16 cellular contexts compared by ENCODE assay signal in genomic region chr6:149888659-149889058, GRCh38. TPM values are rescaled to one million over a fixed set of nuclear protein-coding genes. Genes with fewer than 3 reads are reported as not detected.
DNase-seq lines count a peak whose midpoint lies in the region; ATAC-seq and TF ChIP-seq lines count a peak whose summit lies in the region.
"Had no signal": no experiment of that assay in that cellular context is flagged by ENCODE, and none has a peak within 500 bp of the region (broad histone marks: within the 10 kb centered on the region; RNA-seq: fewer than 3 reads in every experiment).

No MANE protein-coding gene starts in this region.

- peaks cover 0 to 3% (median 0%) of the 10 kb centered on the region in 7 donors for H3K9me3 Mint-ChIP-seq in CD14-positive monocyte

- peak overlapping the region; percentile 93 for H3K27ac ChIP-seq in RWPE2 (ENCODE audit: poor library complexity, severe bottlenecking)
- H3K27ac ChIP-seq: body of pancreas had no signal

- TF ChIP-seq CTCF in RWPE2 (IDR thresholded peaks at IDR 0.05; ENCODE audit: poor library complexity, severe bottlenecking) (no peak), CD14-positive monocyte (IDR thresholded peaks at IDR 0.05) (no peak)

- peaks cover 4% of the 10 kb centered on the region for H3K4me1 Mint-ChIP-seq in CD14-positive monocyte

- no peak overlapping the region for H3K27ac Mint-ChIP-seq in CD14-positive monocyte

- no peaks in the 10 kb centered on the region for H3K27me3 ChIP-seq in RWPE2 (ENCODE audit: insufficient read depth, poor library complexity, severe bottlenecking)
- H3K27me3 ChIP-seq: body of pancreas had no signal

- H3K4me1 ChIP-seq in RWPE2 (ENCODE audit: insufficient read depth, poor library complexity, severe bottlenecking) = peaks cover 60% of the 10 kb centered on the region
- H3K4me1 ChIP-seq: body of pancreas had no signal

- H3K4me3 Mint-ChIP-seq in CD14-positive monocyte = no peak overlapping the region

- no peaks in the 10 kb centered on the region for H3K36me3 ChIP-seq in RWPE2 (ENCODE audit: low read depth)

- peak; percentile 38 for ATAC-seq in RWPE2 (ENCODE audit: low read depth)
- ATAC-seq in HG03039 (IDR thresholded peaks at IDR 0.05; ENCODE audit: unreplicated experiment) = no peak
- no peak for ATAC-seq in HG02973 (IDR thresholded peaks at IDR 0.05; ENCODE audit: unreplicated experiment)
- ATAC-seq: body of pancreas, HCT116 had no signal

- no peaks in the 10 kb centered on the region for H3K9me3 ChIP-seq in RWPE2 (ENCODE audit: severe bottlenecking)
- H3K9me3 ChIP-seq: body of pancreas, SK-N-SH had no signal

- intact Hi-C loops in CD14-positive monocyte (cut with micrococcal nuclease) = no loop called here

- H3K36me3 Mint-ChIP-seq in CD14-positive monocyte = no peaks in the 10 kb centered on the region

- DNase-seq in AG08395 (ENCODE audit: low spot score) (peak; percentile 72), M059J (ENCODE audit: low read depth) (peak; percentile 43), RWPE2 (ENCODE audit: low spot score) (no peak), iPS-NIHi7 (ENCODE audit: extremely low spot score) (peak; percentile 2), CD14-positive monocyte (ENCODE audit: low spot score) (no peak), GF-D8 (lab: John Stamatoyannopoulos, UW) (no peak)
- DNase-seq: activated gamma-delta T cell; body of pancreas; NCI-H2029 treated with DMSO at 0.1 percent for 48 hours; SK-N-SH; stimulated activated naive CD4-positive, alpha-beta T cell treated with Interleukin-2 at 50 U/mL for 16 hours had no signal

- peaks cover 2 to 7% (median 6%) of the 10 kb centered on the region in 3 donors for H3K27me3 Mint-ChIP-seq in CD14-positive monocyte (ENCODE audit: low read depth in 3 of 3)

- H3K4me3 ChIP-seq in RWPE2 (ENCODE audit: severe bottlenecking) = no peak overlapping the region
- H3K4me3 ChIP-seq: body of pancreas had no signal

RNA-seq across cellular contexts. Expression of gene RAET1E, which starts 9.3 kb away (rescaled TPM):
- total RNA-seq in M059J (2014; rRNA removed; shearing (Covaris generic)) = 1.5 and 2.7 TPM in 2 replicates
- not detected for polyA plus RNA-seq in CD14-positive monocyte
- total RNA-seq: body of pancreas, frontal cortex had no signal

RNA-seq across cellular contexts. Expression of gene LRP11, which starts 24.5 kb away (rescaled TPM):
- 65.9 and 92.0 TPM in 2 replicates for total RNA-seq in M059J (2014; rRNA removed; shearing (Covaris generic))
- under 1 TPM; 0.20 to 0.41 TPM for polyA plus RNA-seq in CD14-positive monocyte

RNA-seq across cellular contexts. Expression of gene RAET1G, which starts 34.3 kb away (rescaled TPM):
- 19.7 and 20.6 TPM in 2 replicates for total RNA-seq in M059J (2014; rRNA removed; shearing (Covaris generic))
- not detected for polyA plus RNA-seq in CD14-positive monocyte
- total RNA-seq: body of pancreas, frontal cortex, skeletal muscle tissue had no signal

RNA-seq across cellular contexts. Expression of gene ULBP2, which starts 53.2 kb away (rescaled TPM):
- 75.7 and 88.8 TPM in 2 replicates for total RNA-seq in M059J (2014; rRNA removed; shearing (Covaris generic))
- under 1 TPM in 1 of 2 donors, not detected in 1; 0.31 TPM for polyA plus RNA-seq in CD14-positive monocyte
- total RNA-seq: skeletal muscle tissue had no signal

Comparison
In these comparisons a context has a peak if more than half of its experiments do, and no peak if none do; other contexts are left out.
1. DNase-seq: peak in AG08395 (single experiment), M059J (single experiment) and iPS-NIHi7 (single experiment); none in RWPE2 (single experiment), CD14-positive monocyte (single experiment) and GF-D8 (single experiment).